ENCODE assay signal across 10 cellular contexts in genomic region chr16:75053791-75054555, GRCh38. TPM values are rescaled to one million over a fixed set of nuclear protein-coding genes. Genes with fewer than 3 reads are reported as not detected.
DNase-seq lines count a peak whose midpoint lies in the region; ATAC-seq, FAIRE-seq and TF ChIP-seq lines count a peak whose summit lies in the region.
"Had no signal": no experiment of that assay in that cellular context is flagged by ENCODE, and none has a peak within 500 bp of the region (broad histone marks: within the 10 kb centered on the region; RNA-seq: fewer than 3 reads in every experiment).

No MANE protein-coding gene starts in this region.

- WGBS in psoas muscle, 3 donors: 55 to 60% (median 58%) methylated on average over 4 of the region's 4 CpGs
- no CpG with 5 or more reads among the region's 4 CpGs for WGBS in mesendoderm (ENCODE audit: extremely low coverage, insufficient coverage, low lambda C conversion rate)

- H3K9ac ChIP-seq in endothelial cell of umbilical vein (replicated peaks; ENCODE audit: extremely low read depth, insufficient read depth, low read length) (no peak overlapping the region), mesendoderm (ENCODE audit: low read length) (no peak overlapping the region)

- H3K4me3 ChIP-seq in endothelial cell of umbilical vein (replicated peaks in 1 of 3; ENCODE audit: insufficient read depth in 1 of 3, low read depth in 1 of 3, low read length in 3 of 3) (no peak overlapping the region), psoas muscle (no peak overlapping the region), mesendoderm (ENCODE audit: low read length) (no peak overlapping the region)

- no peaks in the 10 kb centered on the region for H3K9me3 ChIP-seq in endothelial cell of umbilical vein (replicated peaks; ENCODE audit: control insufficient read depth, insufficient read depth, low read length)
- H3K9me3 ChIP-seq in psoas muscle: no peaks in the 10 kb centered on the region

- intact Hi-C loops in endothelial cell of umbilical vein (cut with micrococcal nuclease) (no loop called here), psoas muscle (cut with DNase I) (no loop called here)

- TF ChIP-seq CTCF in endothelial cell of umbilical vein (IDR thresholded peaks at IDR 0.05; ENCODE audit: extremely low read depth in 1 of 2, insufficient read depth in 1 of 2, low read depth in 1 of 2, low read length in 2 of 2): no peak
- no peak for TF ChIP-seq CTCF in psoas muscle (IDR thresholded peaks at IDR 0.05)
- TF ChIP-seq CTCF in GM13977 (IDR thresholded peaks at IDR 0.05; ENCODE audit: extremely low read depth, insufficient read depth, missing control alignments): no peak

- FAIRE-seq in endothelial cell of umbilical vein (lab: Jason Lieb, UNC) (peak; percentile 78), RCC 7860 (lab: Jason Lieb, UNC) (no peak)
- FAIRE-seq: GM18507 had no signal

- H3K79me2 ChIP-seq in endothelial cell of umbilical vein (ENCODE audit: control insufficient read depth, insufficient read depth, low read length): peaks cover 30% of the 10 kb centered on the region
- H3K79me2 ChIP-seq in mesendoderm (ENCODE audit: control insufficient read depth, insufficient read depth, low read length): peaks cover 49% of the 10 kb centered on the region

- H4K8ac ChIP-seq in mesendoderm (ENCODE audit: low read depth, low read length): no peak overlapping the region

- H2BK5ac ChIP-seq in mesendoderm (ENCODE audit: low read length): no peak overlapping the region

- H3K9me1 ChIP-seq in endothelial cell of umbilical vein (replicated peaks; ENCODE audit: control insufficient read depth, extremely low read depth, insufficient read depth, low read length): no peaks in the 10 kb centered on the region

- H3K23ac ChIP-seq in mesendoderm (ENCODE audit: low read length): no peak overlapping the region

- H3K36me3 ChIP-seq in endothelial cell of umbilical vein (ENCODE audit: control insufficient read depth in 2 of 2, extremely low read depth in 1 of 2, insufficient read depth in 2 of 2, low read length in 2 of 2) (no peaks in the 10 kb centered on the region), psoas muscle (ENCODE audit: insufficient read depth in 1 of 2, low read depth in 1 of 2) (no peaks in the 10 kb centered on the region), mesendoderm (ENCODE audit: control insufficient read depth, insufficient read depth, low read length) (no peaks in the 10 kb centered on the region)

- ATAC-seq in psoas muscle: peak; percentile 64 to 84 (median 74)
- no peak for ATAC-seq in GM18498 (IDR thresholded peaks at IDR 0.05; ENCODE audit: unreplicated experiment)

- TF ChIP-seq POLR2A in endothelial cell of umbilical vein (IDR thresholded peaks at IDR 0.05; ENCODE audit: low read depth, low read length): no peak

- no peak overlapping the region for H3K4ac ChIP-seq in mesendoderm (ENCODE audit: low read depth, low read length)

- in situ Hi-C loops in G401 (cut with HindIII; ENCODE audit: low sequenced_read_pairs): no loop called here
- in situ Hi-C loops in GM13977 (cut with MboI; ENCODE audit: low pct_unique_long_range_greater_than_20kb, low sequenced_read_pairs, unreplicated experiment): no loop called here

- CTCF ChIA-PET in endothelial cell of umbilical vein (lab: Charles Lee): interaction anchor here (1.1 to 2.1 kb wide), 2 partner anchors 10 to 42 kb away, joined by 5 to 8 read pairs; no protein-coding TSS in a partner anchor

- no peak overlapping the region for H4K5ac ChIP-seq in mesendoderm (ENCODE audit: low read length)

- H2AK5ac ChIP-seq in mesendoderm (ENCODE audit: low read length): no peak overlapping the region

- BruUV-seq in endothelial cell of umbilical vein (replicated peaks; lab: Mats Ljungman, UMichigan): no TSS peak

- H3K27me3 ChIP-seq in endothelial cell of umbilical vein (ENCODE audit: control insufficient read depth in 2 of 2, insufficient read depth in 2 of 2, low read length in 2 of 2) (no peaks in the 10 kb centered on the region), psoas muscle (ENCODE audit: insufficient read depth in 3 of 3, low read length in 2 of 3) (no peaks in the 10 kb centered on the region), mesendoderm (ENCODE audit: insufficient read depth, low read length, poor library complexity) (no peaks in the 10 kb centered on the region)

- no peak overlapping the region for H3K27ac ChIP-seq in endothelial cell of umbilical vein (ENCODE audit: insufficient read depth, low read depth, low read length)
- H3K27ac ChIP-seq in psoas muscle: peak overlapping the region; percentile 68
- H3K27ac ChIP-seq in mesendoderm (ENCODE audit: low read depth, low read length): no peak overlapping the region

- no peaks in the 10 kb centered on the region for H4K20me1 ChIP-seq in endothelial cell of umbilical vein (replicated peaks; ENCODE audit: control insufficient read depth, extremely low read depth, insufficient read depth, low read length)

- H3K79me1 ChIP-seq in mesendoderm (ENCODE audit: low read length): peaks cover 38% of the 10 kb centered on the region

- dilution Hi-C loops in endothelial cell of umbilical vein (cut with MboI; ENCODE audit: extremely low pct_ligation_motif_present, low sequenced_read_pairs): no loop called here

- no peak overlapping the region for H3K4me2 ChIP-seq in endothelial cell of umbilical vein (ENCODE audit: insufficient read depth, low read length)
- no peak overlapping the region for H3K4me2 ChIP-seq in mesendoderm (ENCODE audit: low read length)

- no peak overlapping the region for H3K18ac ChIP-seq in mesendoderm (ENCODE audit: low read length)

- no peak overlapping the region for H3K56ac ChIP-seq in mesendoderm (ENCODE audit: low read length)

- POLR2A ChIA-PET in endothelial cell of umbilical vein (lab: Charles Lee): no interaction called here

- no peak overlapping the region for H2AFZ ChIP-seq in endothelial cell of umbilical vein (ENCODE audit: low read depth, low read length)

- no peak overlapping the region for H2BK120ac ChIP-seq in mesendoderm (ENCODE audit: low read depth, low read length)

- H2BK15ac ChIP-seq in mesendoderm (replicated peaks; ENCODE audit: low read depth): no peak overlapping the region

- DNase-seq in G401 (ENCODE audit: low spot score) (peak; percentile 59), NCI-H2227 (lab: John Stamatoyannopoulos, UW; ENCODE audit: unreplicated experiment) (peak; percentile 66), endothelial cell of umbilical vein (ENCODE audit: low read depth, low spot score) (peak; percentile 21), psoas muscle (peak; percentile 69 to 86), RCC 7860 (ENCODE audit: low spot score) (no peak), GM13977 (ENCODE audit: low spot score) (no peak), mesendoderm (no peak)

- H3K4me1 ChIP-seq in endothelial cell of umbilical vein (ENCODE audit: control insufficient read depth, extremely low read depth, insufficient read depth, low read length) (peaks cover 7% of the 10 kb centered on the region), psoas muscle (peaks cover 44% of the 10 kb centered on the region), mesendoderm (ENCODE audit: control insufficient read depth, low read depth, low read length) (peaks cover 9% of the 10 kb centered on the region)

TF ChIP-seq in endothelial cell of umbilical vein, 7 proteins besides CTCF, POLR2A, EP300 and RAD21:
- TF ChIP-seq MYC (IDR thresholded peaks at IDR 0.05; ENCODE audit: low read depth, low read length) (no peak), GATA2 (IDR thresholded peaks at IDR 0.05; ENCODE audit: insufficient read depth, insufficient read length, low read depth, low read length) (no peak), MAX (IDR thresholded peaks at IDR 0.05; ENCODE audit: insufficient read depth, insufficient read length) (no peak), POLR2AphosphoS5 (IDR thresholded peaks at IDR 0.05; ENCODE audit: insufficient read depth, low read depth, low read length) (no peak), JUN (IDR thresholded peaks at IDR 0.05; ENCODE audit: borderline replicate concordance, insufficient read depth, insufficient read length, low read depth) (no peak), FOS (IDR thresholded peaks at IDR 0.05; ENCODE audit: borderline replicate concordance, insufficient read depth, low read length) (no peak), EZH2 (IDR thresholded peaks at IDR 0.05; ENCODE audit: borderline replicate concordance, low read depth, low read length, severe bottlenecking) (no peak)

RNA-seq across cellular contexts. Expression of gene ZNRF1, which starts 55.1 kb away (rescaled TPM):
- 15.4 and 21.2 TPM in 2 replicates for total RNA-seq in G401 (2014; rRNA removed; shearing (Covaris generic))
- 33.2 and 34.9 TPM in 2 replicates for total RNA-seq in endothelial cell of umbilical vein
- polyA plus RNA-seq in endothelial cell of umbilical vein: 23.7 and 25.7 TPM in 2 replicates
- 18.1 and 21.5 TPM in 2 replicates for polyA plus RNA-seq in endothelial cell of umbilical vein (2011; cell fraction: cytosol; rRNA removed)
- polyA plus RNA-seq in endothelial cell of umbilical vein (2011; cell fraction: nucleus; rRNA removed): 33.2 and 38.1 TPM in 2 replicates
- polyA plus RNA-seq in endothelial cell of umbilical vein (2012): 29.6 and 47.4 TPM in 2 replicates
- polyA minus RNA-seq in endothelial cell of umbilical vein: 23.4 and 28.6 TPM in 2 replicates
- polyA minus RNA-seq in endothelial cell of umbilical vein (2011; cell fraction: cytosol; rRNA and poly(A)+ RNA removed): 16.1 TPM
- 26.0 and 34.1 TPM in 2 replicates for polyA minus RNA-seq in endothelial cell of umbilical vein (2011; cell fraction: nucleus; rRNA and poly(A)+ RNA removed)
- total RNA-seq in psoas muscle: 10 to 100 TPM; 21.1 to 57.0 (median 36.1) TPM
- polyA plus RNA-seq in psoas muscle: 10 to 100 TPM in 2 of 3 donors, 1 to 10 TPM in 1; 6.7 to 27.4 (median 15.5) TPM
- polyA plus RNA-seq in mesendoderm (2013, experiment 1 of 2): 51.7 TPM
- 50.6 TPM for polyA plus RNA-seq in mesendoderm (2013, experiment 2 of 2)
- polyA plus RNA-seq: IgD-negative memory B cell had no signal

Comparison
In these comparisons a context has a peak if more than half of its experiments do, and no peak if none do; other contexts are left out.
1. DNase-seq: peak in G401 (single experiment), NCI-H2227 (single experiment), endothelial cell of umbilical vein (single experiment) and psoas muscle (2 of 2); none in RCC 7860 (single experiment), GM13977 (single experiment) and mesendoderm (single experiment).